In genomic region chr6:34145161-34146020, GRCh38 we compare ENCODE assay signal across 8 cellular contexts. TPM values are rescaled to one million over a fixed set of nuclear protein-coding genes. Genes with fewer than 3 reads are reported as not detected.
DNase-seq lines count a peak whose midpoint lies in the region; ATAC-seq and TF ChIP-seq lines count a peak whose summit lies in the region.

No MANE protein-coding gene starts in this region.

- no peak overlapping the region for H3K27ac ChIP-seq in ACC112 (ENCODE audit: low read depth, low read length)
- peak overlapping the region; percentile 58 for H3K27ac ChIP-seq in VCaP
- no peak overlapping the region for H3K27ac ChIP-seq in ectodermal cell (ENCODE audit: insufficient read depth, low read depth, low read length, poor library complexity, severe bottlenecking)
- H3K27ac ChIP-seq in transverse colon: no peak overlapping the region

- H3K36me3 ChIP-seq in ACC112 (ENCODE audit: insufficient read depth, low read length) (no peaks in the 10 kb centered on the region), H7 (replicated peaks; ENCODE audit: control insufficient read depth, insufficient read depth, low read length) (no peaks in the 10 kb centered on the region), ectodermal cell (ENCODE audit: control insufficient read depth, insufficient read depth, low read length) (no peaks in the 10 kb centered on the region), transverse colon (no peaks in the 10 kb centered on the region)

- no peaks in the 10 kb centered on the region for H3K79me2 ChIP-seq in ACC112 (ENCODE audit: control insufficient read depth, insufficient read depth, low read length, unreplicated experiment)

- peak; percentile 92 for DNase-seq in H7
- DNase-seq in middle frontal gyrus (ENCODE audit: extremely low spot score, low spot score): peak; percentile 5
- DNase-seq in transverse colon: no peak
- no peak for DNase-seq in effector CD4-positive, alpha-beta T cell

- H2AFZ ChIP-seq in ACC112 (ENCODE audit: low read length, unreplicated experiment): peak overlapping the region; percentile 31

- TF ChIP-seq CTCF in VCaP (conservative IDR thresholded peaks at IDR 0.05): peak; percentile 1; the same call in 1 of the 2 replicates
- no peak for TF ChIP-seq CTCF in transverse colon (IDR thresholded peaks at IDR 0.05)

- in situ Hi-C loops in transverse colon (cut with MboI; ENCODE audit: low pct_ligation_motif_present in 1 of 4, low pct_unique_long_range_greater_than_20kb in 1 of 4, low sequenced_read_pairs in 3 of 4): no loop called here

- H3K9me3 ChIP-seq in ectodermal cell (ENCODE audit: control insufficient read depth, low read length) (no peaks in the 10 kb centered on the region), transverse colon (no peaks in the 10 kb centered on the region)

- no peak for TF ChIP-seq POLR2A in transverse colon (IDR thresholded peaks at IDR 0.05)

- no peak for ATAC-seq in GM18873 (IDR thresholded peaks at IDR 0.05; ENCODE audit: low FRiP score, unreplicated experiment)

- H3K4me3 ChIP-seq in ACC112 (ENCODE audit: low read depth, low read length) (peak overlapping the region; percentile 61), H7 (ENCODE audit: insufficient read depth, low read depth, low read length) (peak overlapping the region; percentile 80), ectodermal cell (ENCODE audit: insufficient read depth, low read depth, low read length) (peak overlapping the region; percentile 45), transverse colon (peak overlapping the region in 3 of 4 donors; percentile 16 to 51 (median 25))

- intact Hi-C loops in transverse colon (cut with DNase I; ENCODE audit: low total_unique reads): no loop called here

- 1% methylated on average over 100 of the region's 100 CpGs for WGBS in ectodermal cell, 2 experiments
- WGBS in transverse colon (ENCODE audit: low coverage in 1 of 2), 2 donors: 1 to 7% methylated on average over 9 to 66 of the region's 100 CpGs

- no peak for TF ChIP-seq EP300 in transverse colon (IDR thresholded peaks at IDR 0.05; ENCODE audit: low read depth)

- peaks cover 67% of the 10 kb centered on the region for H3K27me3 ChIP-seq in ACC112 (ENCODE audit: insufficient read depth, low read length)
- peaks cover 39% of the 10 kb centered on the region for H3K27me3 ChIP-seq in H7 (ENCODE audit: control insufficient read depth, insufficient read depth, low read length)
- peaks cover 67% of the 10 kb centered on the region for H3K27me3 ChIP-seq in ectodermal cell (ENCODE audit: control insufficient read depth, insufficient read depth, low read length, poor library complexity, severe bottlenecking)
- H3K27me3 ChIP-seq in transverse colon: peaks cover 90% of the 10 kb centered on the region

- H3K4me1 ChIP-seq in ACC112 (ENCODE audit: control insufficient read depth, insufficient read depth, low read length, unreplicated experiment) (peaks cover 6% of the 10 kb centered on the region), ectodermal cell (ENCODE audit: control insufficient read depth, insufficient read depth, low read length) (peaks cover 33% of the 10 kb centered on the region), transverse colon (peaks cover 14 to 35% (median 24%) of the 10 kb centered on the region in 4 donors)

RNA-seq across cellular contexts. Expression of gene GRM4, which starts 0.5 kb away (rescaled TPM):
- 23.9 and 35.3 TPM in 2 replicates for total RNA-seq in H7 (2014; rRNA removed; shearing (Covaris generic))
- 0.87 TPM for polyA plus RNA-seq in ectodermal cell (2013, experiment 1 of 4)
- 0.59 TPM for polyA plus RNA-seq in ectodermal cell (2013, experiment 2 of 4)
- 0.64 TPM for polyA plus RNA-seq in ectodermal cell (2013, experiment 3 of 4)
- polyA plus RNA-seq in ectodermal cell (2013, experiment 4 of 4): 0.89 TPM
- total RNA-seq in transverse colon: not detected

Comparison
In these comparisons a context has a peak if more than half of its experiments do, and no peak if none do; other contexts are left out.
1. H3K4me3 ChIP-seq: peak in every context shown above with its lines; median percentile 80 in H7; 61 in ACC112; 45 in ectodermal cell; 25 in transverse colon.
2. DNase-seq: peak in H7 (single experiment) and middle frontal gyrus (single experiment); none in transverse colon (single experiment) and effector CD4-positive, alpha-beta T cell (single experiment).
3. RNA of gene GRM4, which starts 0.5 kb away (total RNA-seq): 23.9 to 35.3 TPM in H7; not detected in transverse colon; every median in the first group is over 10 times any median in the second.